8 cellular contexts compared by ENCODE assay signal in the genomic region with DNA sequence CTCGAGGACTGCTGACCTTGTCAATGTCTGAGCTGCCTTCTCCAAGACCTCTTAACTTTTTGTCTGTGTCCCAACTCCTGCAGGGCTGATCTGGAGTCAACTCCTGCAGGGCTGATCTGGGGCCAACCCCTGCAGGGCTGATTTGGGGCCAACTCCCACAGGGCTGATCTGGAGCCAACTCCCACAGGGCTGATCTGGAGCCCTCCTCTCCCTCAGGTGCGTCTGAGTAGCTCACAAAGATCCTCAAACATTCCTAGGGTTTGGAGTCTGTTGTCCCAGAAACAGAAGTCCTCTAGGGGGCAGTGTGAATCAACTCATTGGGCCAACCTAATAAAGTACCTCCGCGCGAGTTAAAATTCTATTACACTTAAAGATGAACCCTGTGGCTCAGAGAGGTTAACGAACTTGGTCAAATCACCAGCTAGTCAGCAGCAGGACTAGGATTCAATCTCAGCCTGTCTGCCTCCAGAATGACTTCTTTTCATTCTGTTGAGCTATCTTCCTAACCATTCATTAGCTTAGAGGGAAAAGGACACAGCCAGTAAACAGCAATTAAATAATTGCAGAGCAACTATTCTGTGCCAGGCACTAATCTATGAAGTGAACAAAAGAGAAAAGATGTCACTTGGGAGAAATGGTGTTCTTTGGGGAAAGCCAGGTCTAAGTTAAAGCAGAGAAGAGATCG. TPM values are rescaled to one million over a fixed set of nuclear protein-coding genes. Genes with fewer than 3 reads are reported as not detected.
DNase-seq lines count a peak whose midpoint lies in the region; ATAC-seq and TF ChIP-seq lines count a peak whose summit lies in the region.

No MANE protein-coding gene starts in this region.

- peak; percentile 19 to 67 for TF ChIP-seq CTCF in Caco-2 (IDR thresholded peaks at IDR 0.05; ENCODE audit: insufficient read depth in 1 of 2, low read depth in 1 of 2, low read length in 1 of 2, severe bottlenecking in 1 of 2, unreplicated experiment in 1 of 2)
- peak; percentile 40 to 79 (median 74) for TF ChIP-seq CTCF in esophagus squamous epithelium (IDR thresholded peaks at IDR 0.05)
- peak; percentile 80 for TF ChIP-seq CTCF in thoracic aorta (IDR thresholded peaks at IDR 0.05)

- peaks cover 7% of the 10 kb centered on the region; the same call in 1 of the 2 replicates for H3K9me3 ChIP-seq in Caco-2
- no peaks in the 10 kb centered on the region for H3K9me3 ChIP-seq in esophagus squamous epithelium
- H3K9me3 ChIP-seq in thoracic aorta: no peaks in the 10 kb centered on the region

- H3K27ac ChIP-seq in esophagus squamous epithelium (no peak overlapping the region), thoracic aorta (no peak overlapping the region)

- peaks cover 15% of the 10 kb centered on the region for H3K36me3 Mint-ChIP-seq in Caco-2 (ENCODE audit: insufficient read depth, unreplicated experiment)
- no peaks in the 10 kb centered on the region for H3K36me3 Mint-ChIP-seq in natural killer cell treated with Interleukin-12 subunit alpha and Interleukin-12 subunit beta and Interleukin-15 and Interleukin-18, amount 100 ng/mL, for 72 hours

- no peaks in the 10 kb centered on the region for H3K36me3 ChIP-seq in Caco-2 (ENCODE audit: control insufficient read depth, insufficient read depth, low read length)
- no peaks in the 10 kb centered on the region for H3K36me3 ChIP-seq in esophagus squamous epithelium
- no peaks in the 10 kb centered on the region for H3K36me3 ChIP-seq in thoracic aorta

- H3K4me3 ChIP-seq in Caco-2 (ENCODE audit: low read depth, low read length) (no peak overlapping the region), esophagus squamous epithelium (no peak overlapping the region), thoracic aorta (no peak overlapping the region)

- WGBS in esophagus squamous epithelium, 2 donors: 12 to 15% methylated on average over 6 to 7 of the region's 7 CpGs

- peak; percentile 44; the same call in 1 of the 2 replicates for TF ChIP-seq EP300 in Ishikawa (IDR thresholded peaks at IDR 0.05; ENCODE audit: borderline replicate concordance)

- peak; percentile 60 to 73 for ATAC-seq in natural killer cell treated with Interleukin-12 subunit alpha and Interleukin-12 subunit beta and Interleukin-15 and Interleukin-18, amount 100 ng/mL, for 72 hours
- ATAC-seq in thoracic aorta (ENCODE audit: insufficient number of reproducible peaks, low FRiP score, low read depth) (no peak), GM21447 (IDR thresholded peaks at IDR 0.05; ENCODE audit: unreplicated experiment) (no peak)

- H3K9me3 Mint-ChIP-seq in Caco-2 (ENCODE audit: unreplicated experiment): peaks cover 12% of the 10 kb centered on the region
- no peaks in the 10 kb centered on the region for H3K9me3 Mint-ChIP-seq in natural killer cell treated with Interleukin-12 subunit alpha and Interleukin-12 subunit beta and Interleukin-15 and Interleukin-18, amount 100 ng/mL, for 72 hours

- POLR2A ChIA-PET in Caco-2 (lab: Charles Lee): no interaction called here

- TF ChIP-seq POLR2A in esophagus squamous epithelium (IDR thresholded peaks at IDR 0.05): no peak

- H3K27me3 ChIP-seq in Caco-2 (replicated peaks; ENCODE audit: control insufficient read depth, insufficient read depth, low read length): no peaks in the 10 kb centered on the region
- peaks cover 0 to 57% (median 0%) of the 10 kb centered on the region in 4 donors for H3K27me3 ChIP-seq in esophagus squamous epithelium
- no peaks in the 10 kb centered on the region for H3K27me3 ChIP-seq in thoracic aorta (replicated peaks; ENCODE audit: insufficient read depth)

- BruUV-seq in Caco-2 (replicated peaks; lab: Mats Ljungman, UMichigan): no TSS peak

- H3K4me3 Mint-ChIP-seq in Caco-2 (ENCODE audit: unreplicated experiment): peak overlapping the region; percentile 41
- H3K4me3 Mint-ChIP-seq in natural killer cell treated with Interleukin-12 subunit alpha and Interleukin-12 subunit beta and Interleukin-15 and Interleukin-18, amount 100 ng/mL, for 72 hours: no peak overlapping the region

- peaks cover 13% of the 10 kb centered on the region for H3K4me1 ChIP-seq in Caco-2
- peaks cover 0 to 6% (median 0%) of the 10 kb centered on the region in 3 donors for H3K4me1 ChIP-seq in esophagus squamous epithelium
- no peaks in the 10 kb centered on the region for H3K4me1 ChIP-seq in thoracic aorta (ENCODE audit: control insufficient read depth in 1 of 2, low read depth in 2 of 2)

- CTCF ChIA-PET in Caco-2 (lab: Charles Lee): interaction anchor here (0.6 to 2.6 kb wide), 17 partner anchors 9 to 294 kb away, joined by 3 to 29 read pairs (median 4); a partner anchor contains a TSS

- no peaks in the 10 kb centered on the region for H3K27me3 Mint-ChIP-seq in Caco-2 (ENCODE audit: insufficient read depth, unreplicated experiment)
- peaks cover 37 to 42% of the 10 kb centered on the region in 2 donors for H3K27me3 Mint-ChIP-seq in natural killer cell treated with Interleukin-12 subunit alpha and Interleukin-12 subunit beta and Interleukin-15 and Interleukin-18, amount 100 ng/mL, for 72 hours

- peaks cover 19% of the 10 kb centered on the region for H3K4me1 Mint-ChIP-seq in Caco-2 (ENCODE audit: low read depth, unreplicated experiment)
- H3K4me1 Mint-ChIP-seq in natural killer cell treated with Interleukin-12 subunit alpha and Interleukin-12 subunit beta and Interleukin-15 and Interleukin-18, amount 100 ng/mL, for 72 hours (ENCODE audit: low read depth in 2 of 2): peaks cover 0 to 3% of the 10 kb centered on the region in 2 donors

- DNase-seq in Caco-2: peak; percentile 52 to 70
- DNase-seq in NOMO-1 treated with dmso at 0.1 percent for 144 hours (lab: John Stamatoyannopoulos, UW; ENCODE audit: unreplicated experiment): peak; percentile 23
- DNase-seq in activated CD8-positive, alpha-beta memory T cell treated with anti-CD3 and anti-CD28 coated beads, Interleukin-2, amount 50 U/mL, for 24 hours (ENCODE audit: extremely low read depth): peak; percentile 17
- no peak for DNase-seq in esophagus squamous epithelium (lab: John Stamatoyannopoulos, UW)
- peak; percentile 67 for DNase-seq in natural killer cell treated with Interleukin-12 subunit alpha and Interleukin-12 subunit beta and Interleukin-15 and Interleukin-18, amount 100 ng/mL, for 72 hours (ENCODE audit: low spot score)
- peak; percentile 28 for DNase-seq in thoracic aorta (ENCODE audit: low spot score)

- TF ChIP-seq RAD21 in Ishikawa (IDR thresholded peaks at IDR 0.05; ENCODE audit: low read depth): peak; percentile 89

- H3K27ac Mint-ChIP-seq in Caco-2 (ENCODE audit: unreplicated experiment): peak overlapping the region; percentile 71
- peak overlapping the region in 1 of 2 donors; percentile 13 for H3K27ac Mint-ChIP-seq in natural killer cell treated with Interleukin-12 subunit alpha and Interleukin-12 subunit beta and Interleukin-15 and Interleukin-18, amount 100 ng/mL, for 72 hours

- intact Hi-C loops in Caco-2 (cut with micrococcal nuclease; ENCODE audit: unreplicated experiment): loop anchor here (1.0 to 10.0 kb wide), 3 partner anchors 59 to 260 kb away; no protein-coding TSS in a partner anchor
- intact Hi-C loops in esophagus squamous epithelium (cut with DNase I): loop anchor here (10.0 kb wide), 2 partner anchors 59 to 261 kb away; no protein-coding TSS in a partner anchor

TF ChIP-seq in Ishikawa, 13 proteins besides CTCF, POLR2A, EP300 and RAD21:
- TF ChIP-seq, protein P1, sequence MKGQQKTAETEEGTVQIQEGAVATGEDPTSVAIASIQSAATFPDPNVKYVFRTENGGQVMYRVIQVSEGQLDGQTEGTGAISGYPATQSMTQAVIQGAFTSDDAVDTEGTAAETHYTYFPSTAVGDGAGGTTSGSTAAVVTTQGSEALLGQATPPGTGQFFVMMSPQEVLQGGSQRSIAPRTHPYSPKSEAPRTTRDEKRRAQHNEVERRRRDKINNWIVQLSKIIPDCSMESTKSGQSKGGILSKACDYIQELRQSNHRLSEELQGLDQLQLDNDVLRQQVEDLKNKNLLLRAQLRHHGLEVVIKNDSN (IDR thresholded peaks at IDR 0.05): no peak
- TF ChIP-seq EGR1 (IDR thresholded peaks at IDR 0.05) (no peak), TCF12 (IDR thresholded peaks at IDR 0.05; ENCODE audit: low read depth) (peak; percentile 28; the same call in 1 of the 2 replicates), NFIC (IDR thresholded peaks at IDR 0.05) (peak; percentile 83), TEAD4 (IDR thresholded peaks at IDR 0.05) (peak; percentile 48; the same call in 1 of the 2 replicates)
- TF ChIP-seq, protein P2, sequence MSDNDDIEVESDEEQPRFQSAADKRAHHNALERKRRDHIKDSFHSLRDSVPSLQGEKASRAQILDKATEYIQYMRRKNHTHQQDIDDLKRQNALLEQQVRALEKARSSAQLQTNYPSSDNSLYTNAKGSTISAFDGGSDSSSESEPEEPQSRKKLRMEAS (IDR thresholded peaks at IDR 0.05): 0 out of 2 replicates have a peak, but pooled peaks have one; percentile 32

RNA-seq across cellular contexts. Expression of a gene that starts 17.2 kb away (rescaled TPM):
- total RNA-seq in Caco-2 (2022) (11.6 and 12.8 TPM in 2 replicates), esophagus squamous epithelium (10 to 100 TPM in 3 of 4 donors, 1 to 10 TPM in 1; 7.9 to 21.0 (median 12.4) TPM), thoracic aorta (10 to 100 TPM; 15.7 to 22.5 TPM)
- total RNA-seq in natural killer cell treated with Interleukin-12 subunit alpha and Interleukin-12 subunit beta and Interleukin-15 and Interleukin-18, amount 100 ng/mL, for 72 hours: 10 to 100 TPM; 19.5 to 24.5 TPM

RNA-seq across cellular contexts. Expression of a gene that starts 47.0 kb away (rescaled TPM):
- total RNA-seq in Caco-2 (2022) (142 and 144 TPM in 2 replicates), esophagus squamous epithelium (10 to 100 TPM; 27.2 to 43.9 (median 37.6) TPM), thoracic aorta (10 to 100 TPM; 68.5 to 89.8 TPM)
- 10 to 100 TPM; 42.3 to 64.0 TPM for total RNA-seq in natural killer cell treated with Interleukin-12 subunit alpha and Interleukin-12 subunit beta and Interleukin-15 and Interleukin-18, amount 100 ng/mL, for 72 hours

Comparison
In these comparisons a context has a peak if more than half of its experiments do, and no peak if none do; other contexts are left out.
1. ATAC-seq: peak in natural killer cell treated with Interleukin-12 subunit alpha and Interleukin-12 subunit beta and Interleukin-15 and Interleukin-18, amount 100 ng/mL, for 72 hours (2 of 2); none in thoracic aorta (single experiment) and GM21447 (single experiment).
2. Peak in every context shown above with its lines, with median percentiles within 50 percentile points of each other: CTCF ChIP-seq.